29 cellular contexts compared by ENCODE assay signal in the genomic region with DNA sequence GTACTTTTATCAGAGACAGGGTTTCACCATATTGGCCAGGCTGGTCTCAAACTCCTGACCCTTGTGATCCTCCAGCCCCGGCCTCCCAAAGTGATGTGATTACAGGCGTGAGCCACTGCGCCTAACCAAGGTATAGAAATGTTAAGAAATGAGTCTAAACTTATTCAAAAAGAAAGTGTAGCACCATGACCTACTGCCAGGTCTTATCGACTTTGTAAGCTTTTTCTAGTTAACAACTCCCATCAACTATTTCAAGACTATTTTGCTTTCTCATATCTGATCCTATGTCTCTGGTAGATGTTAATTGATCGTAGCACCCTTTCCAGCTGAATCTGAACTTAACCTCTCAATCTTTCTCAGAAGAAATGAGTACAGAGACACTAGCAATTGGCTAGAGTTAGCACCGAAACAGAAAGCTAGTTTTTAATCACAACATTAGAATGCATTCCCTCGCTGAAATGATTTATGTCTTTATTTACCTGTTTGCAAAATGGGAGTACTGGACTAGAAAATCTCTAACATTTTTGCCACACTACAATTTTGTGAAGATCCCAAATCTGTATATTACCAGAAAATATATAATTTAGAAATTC.
DNase-seq lines count a peak whose midpoint lies in the region; ATAC-seq, FAIRE-seq and TF ChIP-seq lines count a peak whose summit lies in the region.
"Had no signal": no experiment of that assay in that cellular context is flagged by ENCODE, and none has a peak within 500 bp of the region (broad histone marks: within the 10 kb centered on the region; RNA-seq: fewer than 3 reads in every experiment).

No MANE protein-coding gene starts in this region.

- POLR2A ChIA-PET in HepG2 (lab: Yijun Ruan, JAX): no interaction called here

- H3K27ac Mint-ChIP-seq in activated naive CD8-positive, alpha-beta T cell treated with anti-CD3 and anti-CD28 coated beads, Interleukin-2, amount 50 U/mL, for 24 hours: no peak overlapping the region
- H3K27ac Mint-ChIP-seq: activated naive CD4-positive, alpha-beta T cell treated with anti-CD3 and anti-CD28 coated beads for 36 hours; memory B cell; stimulated activated memory B cell treated with anti-CD40 and anti-IgM and Interleukin-4, amounts not matched to agents 10 μg/mL and 1 μg/mL and 100 μg/mL, for 72 hours had no signal

- no peak overlapping the region for H3K27ac ChIP-seq in HepG2 (ENCODE audit: extremely low read length, insufficient read depth, low read length)
- H3K27ac ChIP-seq: C4-2B, neutrophil, uterus had no signal

- CTCF ChIA-PET in HepG2 (lab: Yijun Ruan, JAX; ENCODE audit: low intra/inter-chr PET ratio, low total read pairs): no interaction called here

- no peaks in the 10 kb centered on the region for H3K9me3 ChIP-seq in HepG2 (ENCODE audit: low read length)
- H3K9me3 ChIP-seq: neutrophil, uterus had no signal

- no peak overlapping the region for H2AFZ ChIP-seq in HepG2 (ENCODE audit: low read length)

- H3K9ac ChIP-seq in HepG2 (ENCODE audit: insufficient read depth, low read depth, low read length): no peak overlapping the region

- H3K4me3 ChIP-seq in GM12864 (ENCODE audit: low read depth, low read length) (peak overlapping the region; percentile 14; the same call in 1 of the 2 replicates), HepG2 (replicated peaks in 1 of 3; ENCODE audit: insufficient read depth in 1 of 3, low read depth in 2 of 3, low read length in 3 of 3) (no peak overlapping the region)
- H3K4me3 ChIP-seq: uterus had no signal

- 27% methylated on average over 7 of the region's 7 CpGs for WGBS in HepG2 (ENCODE audit: low lambda C conversion rate)

- H3K36me3 ChIP-seq in HepG2 (replicated peaks in 1 of 2; ENCODE audit: control insufficient read depth in 1 of 2, insufficient read depth in 2 of 2, low read length in 2 of 2): no peaks in the 10 kb centered on the region
- H3K36me3 ChIP-seq: neutrophil, uterus had no signal

- H3K79me2 ChIP-seq in HepG2 (ENCODE audit: insufficient read depth, low read length): no peaks in the 10 kb centered on the region

- H3K36me3 Mint-ChIP-seq in activated naive CD8-positive, alpha-beta T cell treated with anti-CD3 and anti-CD28 coated beads, Interleukin-2, amount 50 U/mL, for 24 hours (ENCODE audit: low read depth): no peaks in the 10 kb centered on the region
- H3K36me3 Mint-ChIP-seq: memory B cell; stimulated activated memory B cell treated with anti-CD40 and anti-IgM and Interleukin-4, amounts not matched to agents 10 μg/mL and 1 μg/mL and 100 μg/mL, for 72 hours had no signal

- no peak for TF ChIP-seq EP300 in HepG2 (IDR thresholded peaks at IDR 0.05; ENCODE audit: low read depth in 2 of 2, low read length in 2 of 2)
- no peak for TF ChIP-seq EP300 in HepG2 (CRISPR knock-in tag; IDR thresholded peaks at IDR 0.05; ENCODE audit: borderline replicate concordance)

- FAIRE-seq in HepG2 (lab: Jason Lieb, UNC): no peak
- FAIRE-seq: small intestine had no signal

- no peak for TF ChIP-seq POLR2A in HepG2 (IDR thresholded peaks at IDR 0.05; ENCODE audit: insufficient read depth in 1 of 2, low read depth in 2 of 2, low read length in 2 of 2)

- no peak overlapping the region for H3K4me3 Mint-ChIP-seq in activated naive CD8-positive, alpha-beta T cell treated with anti-CD3 and anti-CD28 coated beads, Interleukin-2, amount 50 U/mL, for 24 hours
- H3K4me3 Mint-ChIP-seq: activated naive CD4-positive, alpha-beta T cell treated with anti-CD3 and anti-CD28 coated beads for 36 hours; memory B cell; stimulated activated memory B cell treated with anti-CD40 and anti-IgM and Interleukin-4, amounts not matched to agents 10 μg/mL and 1 μg/mL and 100 μg/mL, for 72 hours had no signal

- in situ Hi-C loops in HepG2 (cut with HindIII; ENCODE audit: extremely low pct_ligation_motif_present, low pct_unique_long_range_greater_than_20kb): no loop called here

- TF ChIP-seq CTCF in GM12864 (IDR thresholded peaks at IDR 0.05; ENCODE audit: low read depth, low read length, missing control alignments) (no peak), HepG2 (CRISPR knock-in tag; IDR thresholded peaks at IDR 0.05) (no peak)

- DNase-seq in GM12864 (ENCODE audit: low read depth) (no peak), NAMALWA (ENCODE audit: low spot score) (peak; percentile 7), KG1 (lab: John Stamatoyannopoulos, UW) (no peak), HepG2 (ENCODE audit: low spot score) (no peak), SIG-M5 (lab: John Stamatoyannopoulos, UW) (no peak)
- DNase-seq in activated naive CD8-positive, alpha-beta T cell treated with anti-CD3 and anti-CD28 coated beads, Interleukin-2, amount 50 U/mL, for 24 hours: no peak
- DNase-seq: activated CD4-positive, alpha-beta T cell treated with anti-CD3 and anti-CD28 coated beads for 1 hour; activated CD8-positive, alpha-beta memory T cell treated with anti-CD3 and anti-CD28 coated beads for 24 hours; activated naive CD4-positive, alpha-beta T cell treated with anti-CD3 and anti-CD28 coated beads for 36 hours; activated T-cell treated with anti-CD3 and anti-CD28 coated beads, Interleukin-2, amount 50 U/mL, for 48 hours; amygdala; Calu3; caudate nucleus; dermis blood vessel endothelial cell; head of caudate nucleus; Kasumi-1; NCI-H1694 treated with DMSO at 0.1 percent for 48 hours; NCI-H748 treated with DMSO at 0.1 percent for 48 hours; OCI-M1; SHP77 treated with DMSO at 0.1 percent for 48 hours; small intestine; uterus had no signal

- ATAC-seq in GM19035 (IDR thresholded peaks at IDR 0.05; ENCODE audit: unreplicated experiment): peak; percentile 46
- peak; percentile 48 for ATAC-seq in HG02973 (IDR thresholded peaks at IDR 0.05; ENCODE audit: unreplicated experiment)
- no peak for ATAC-seq in activated naive CD8-positive, alpha-beta T cell treated with anti-CD3 and anti-CD28 coated beads, Interleukin-2, amount 50 U/mL, for 24 hours
- ATAC-seq in HepG2: no peak
- ATAC-seq: HCT116; stimulated activated memory B cell treated with anti-CD40 and anti-IgM and Interleukin-4, amounts not matched to agents 10 μg/mL and 1 μg/mL and 100 μg/mL, for 72 hours had no signal

- H3K4me1 ChIP-seq in HepG2 (ENCODE audit: insufficient read depth, low read length): no peaks in the 10 kb centered on the region
- H3K4me1 ChIP-seq: uterus had no signal

- H3K27me3 Mint-ChIP-seq in activated naive CD8-positive, alpha-beta T cell treated with anti-CD3 and anti-CD28 coated beads, Interleukin-2, amount 50 U/mL, for 24 hours: no peaks in the 10 kb centered on the region
- H3K27me3 Mint-ChIP-seq: memory B cell; stimulated activated memory B cell treated with anti-CD40 and anti-IgM and Interleukin-4, amounts not matched to agents 10 μg/mL and 1 μg/mL and 100 μg/mL, for 72 hours had no signal

- H3K4me2 ChIP-seq in HepG2 (ENCODE audit: low read depth, low read length): no peak overlapping the region

- H3K9me3 Mint-ChIP-seq in activated naive CD8-positive, alpha-beta T cell treated with anti-CD3 and anti-CD28 coated beads, Interleukin-2, amount 50 U/mL, for 24 hours: no peaks in the 10 kb centered on the region

- TF ChIP-seq RAD21 in HepG2 (CRISPR knock-in tag; IDR thresholded peaks at IDR 0.05): no peak

- H4K20me1 ChIP-seq in HepG2 (ENCODE audit: insufficient read depth, low read length): no peaks in the 10 kb centered on the region

- no peaks in the 10 kb centered on the region for H3K27me3 ChIP-seq in HepG2 (ENCODE audit: control insufficient read depth in 1 of 2, insufficient read depth in 2 of 2, low read length in 2 of 2)
- H3K27me3 ChIP-seq: neutrophil, uterus had no signal

- intact Hi-C loops in HepG2 (cut with micrococcal nuclease; ENCODE audit: unreplicated experiment): no loop called here

- H3K4me1 Mint-ChIP-seq in activated naive CD8-positive, alpha-beta T cell treated with anti-CD3 and anti-CD28 coated beads, Interleukin-2, amount 50 U/mL, for 24 hours: peaks cover 3% of the 10 kb centered on the region
- H3K4me1 Mint-ChIP-seq: memory B cell; stimulated activated memory B cell treated with anti-CD40 and anti-IgM and Interleukin-4, amounts not matched to agents 10 μg/mL and 1 μg/mL and 100 μg/mL, for 72 hours had no signal

- BruUV-seq in HepG2 (replicated peaks; lab: Mats Ljungman, UMichigan): no TSS peak

TF ChIP-seq in HepG2, 621 proteins besides CTCF, POLR2A, EP300 and RAD21 (continues in another document):
- TF ChIP-seq ZNF574 (CRISPR knock-in tag; IDR thresholded peaks at IDR 0.05) (no peak), FOXC1 (CRISPR knock-in tag; IDR thresholded peaks at IDR 0.05; ENCODE audit: borderline replicate concordance) (no peak), ZNF362 (CRISPR knock-in tag; IDR thresholded peaks at IDR 0.05; ENCODE audit: borderline replicate concordance) (no peak), ZMYM4 (CRISPR knock-in tag; IDR thresholded peaks at IDR 0.05) (no peak), ZNF282 (IDR thresholded peaks at IDR 0.05; ENCODE audit: partially characterized antibody) (no peak)

Comparison
In these comparisons a context has a peak if more than half of its experiments do, and no peak if none do; other contexts are left out.
1. ATAC-seq: peak in GM19035 (single experiment) and HG02973 (single experiment); none in activated naive CD8-positive, alpha-beta T cell treated with anti-CD3 and anti-CD28 coated beads, Interleukin-2, amount 50 U/mL, for 24 hours (single experiment) and HepG2 (single experiment).